33 cellular contexts compared by ENCODE assay signal in the genomic region with DNA sequence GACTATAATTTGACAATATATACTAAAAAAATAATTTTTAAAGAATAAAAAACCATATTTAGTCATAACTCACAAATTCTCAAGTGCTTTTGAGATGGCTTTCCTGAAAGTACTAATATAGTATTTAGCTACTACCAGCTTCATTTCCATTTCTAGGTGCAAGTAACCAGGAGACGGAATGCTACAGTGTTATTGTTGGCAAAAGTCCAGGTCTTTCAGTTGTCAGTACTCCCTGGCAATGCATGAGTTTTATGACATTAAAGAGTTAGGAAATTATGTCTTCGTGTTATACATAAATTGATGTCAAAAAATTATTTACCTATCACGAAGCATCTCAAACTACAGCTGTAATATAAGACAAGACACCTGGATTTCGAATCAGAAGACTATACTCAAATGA. TPM values are rescaled to one million over a fixed set of nuclear protein-coding genes. Genes with fewer than 3 reads are reported as not detected.
DNase-seq lines count a peak whose midpoint lies in the region; ATAC-seq and TF ChIP-seq lines count a peak whose summit lies in the region.
"Had no signal": no experiment of that assay in that cellular context is flagged by ENCODE, and none has a peak within 500 bp of the region (broad histone marks: within the 10 kb centered on the region; RNA-seq: fewer than 3 reads in every experiment).

No MANE protein-coding gene starts in this region.

- H3K27ac ChIP-seq in upper lobe of right lung, result no peak overlapping the region
- H3K27ac ChIP-seq: cardiac muscle cell, coronary artery, SJCRH30, skin epidermis, VCaP had no signal

- no peaks in the 10 kb centered on the region for H3K4me1 Mint-ChIP-seq in activated T-helper 1 cell treated with anti-CD3 and anti-CD28 coated beads, Interleukin-12 subunit alpha, Interleukin-12 subunit beta, Interleukin-2, Interleukin-4 antibody, amounts not matched to agents 30 ng/mL and 10 ng/mL and 1 ng/mL, durations not matched to agents 14 hours and 24 hours and 36 hours (ENCODE audit: low read depth)
- H3K4me1 Mint-ChIP-seq in activated naive CD4-positive, alpha-beta T cell treated with anti-CD3 and anti-CD28 coated beads for 36 hours (ENCODE audit: low read depth), result no peaks in the 10 kb centered on the region
- H3K4me1 Mint-ChIP-seq: activated CD4-positive, alpha-beta T cell treated with anti-CD3 and anti-CD28 coated beads for 36 hours; activated naive CD4-positive, alpha-beta T cell treated with anti-CD3 and anti-CD28 coated beads, Interleukin-2, amount 50 U/mL, for 24 hours; stimulated activated memory B cell treated with anti-CD40 and anti-IgM and Interleukin-4, amounts not matched to agents 10 μg/mL and 1 μg/mL and 100 μg/mL, for 72 hours had no signal

- ATAC-seq in upper lobe of right lung, result no peak
- ATAC-seq: activated CD4-positive, alpha-beta T cell treated with anti-CD3 and anti-CD28 coated beads for 36 hours; activated CD8-positive, alpha-beta T cell treated with anti-CD3 and anti-CD28 coated beads for 36 hours; effector memory CD8-positive, alpha-beta T cell; esophagus mucosa; left colon; Panc1; stimulated activated memory B cell treated with anti-CD40 and anti-IgM and Interleukin-4, amounts not matched to agents 10 μg/mL and 1 μg/mL and 100 μg/mL, for 72 hours had no signal

- CTCF ChIA-PET in activated naive CD4-positive, alpha-beta T cell treated with anti-CD3 and anti-CD28 coated beads for 36 hours (lab: Charles Lee), result no interaction called here

- H3K9me3 Mint-ChIP-seq in activated T-helper 1 cell treated with anti-CD3 and anti-CD28 coated beads, Interleukin-12 subunit alpha, Interleukin-12 subunit beta, Interleukin-2, Interleukin-4 antibody, amounts not matched to agents 30 ng/mL and 10 ng/mL and 1 ng/mL, durations not matched to agents 14 hours and 24 hours and 36 hours, result no peaks in the 10 kb centered on the region
- H3K9me3 Mint-ChIP-seq in activated naive CD4-positive, alpha-beta T cell treated with anti-CD3 and anti-CD28 coated beads for 36 hours, result peaks cover 5% of the 10 kb centered on the region
- H3K9me3 Mint-ChIP-seq: activated naive CD4-positive, alpha-beta T cell treated with anti-CD3 and anti-CD28 coated beads, Interleukin-2, amount 50 U/mL, for 24 hours had no signal

- H3K4me3 ChIP-seq in cardiac fibroblast (replicated peaks in 1 of 2; ENCODE audit: low read depth in 2 of 2, low read length in 2 of 2) (no peak overlapping the region), upper lobe of right lung (no peak overlapping the region)
- H3K4me3 ChIP-seq: cardiac muscle cell, coronary artery, SJCRH30, skin epidermis had no signal

- no peaks in the 10 kb centered on the region for H3K9me3 ChIP-seq in upper lobe of right lung
- H3K9me3 ChIP-seq: SJCRH30 had no signal

- H3K4me3 Mint-ChIP-seq in activated T-helper 1 cell treated with anti-CD3 and anti-CD28 coated beads, Interleukin-12 subunit alpha, Interleukin-12 subunit beta, Interleukin-2, Interleukin-4 antibody, amounts not matched to agents 30 ng/mL and 10 ng/mL and 1 ng/mL, durations not matched to agents 14 hours and 24 hours and 36 hours, result no peak overlapping the region
- no peak overlapping the region for H3K4me3 Mint-ChIP-seq in activated naive CD4-positive, alpha-beta T cell treated with anti-CD3 and anti-CD28 coated beads for 36 hours
- H3K4me3 Mint-ChIP-seq: activated CD4-positive, alpha-beta T cell treated with anti-CD3 and anti-CD28 coated beads for 36 hours; activated CD8-positive, alpha-beta T cell treated with anti-CD3 and anti-CD28 coated beads for 36 hours; activated naive CD4-positive, alpha-beta T cell treated with anti-CD3 and anti-CD28 coated beads, Interleukin-2, amount 50 U/mL, for 24 hours; effector memory CD8-positive, alpha-beta T cell; stimulated activated memory B cell treated with anti-CD40 and anti-IgM and Interleukin-4, amounts not matched to agents 10 μg/mL and 1 μg/mL and 100 μg/mL, for 72 hours; type B pancreatic cell had no signal

- intact Hi-C loops in activated T-helper 1 cell treated with anti-CD3 and anti-CD28 coated beads, Interleukin-12 subunit alpha, Interleukin-12 subunit beta, Interleukin-2, Interleukin-4 antibody, amounts not matched to agents 30 ng/mL and 10 ng/mL and 1 ng/mL, durations not matched to agents 14 hours and 24 hours and 36 hours (cut with micrococcal nuclease), result no loop called here
- intact Hi-C loops in activated naive CD4-positive, alpha-beta T cell treated with anti-CD3 and anti-CD28 coated beads for 36 hours (cut with micrococcal nuclease), result no loop called here
- intact Hi-C loops in upper lobe of right lung (cut with DNase I), result no loop called here

- H3K27me3 Mint-ChIP-seq in activated T-helper 1 cell treated with anti-CD3 and anti-CD28 coated beads, Interleukin-12 subunit alpha, Interleukin-12 subunit beta, Interleukin-2, Interleukin-4 antibody, amounts not matched to agents 30 ng/mL and 10 ng/mL and 1 ng/mL, durations not matched to agents 14 hours and 24 hours and 36 hours (ENCODE audit: insufficient read depth), result no peaks in the 10 kb centered on the region
- no peaks in the 10 kb centered on the region for H3K27me3 Mint-ChIP-seq in activated naive CD4-positive, alpha-beta T cell treated with anti-CD3 and anti-CD28 coated beads for 36 hours (ENCODE audit: low read depth)
- H3K27me3 Mint-ChIP-seq: activated CD4-positive, alpha-beta T cell treated with anti-CD3 and anti-CD28 coated beads for 36 hours; activated CD8-positive, alpha-beta T cell treated with anti-CD3 and anti-CD28 coated beads for 36 hours; activated naive CD4-positive, alpha-beta T cell treated with anti-CD3 and anti-CD28 coated beads, Interleukin-2, amount 50 U/mL, for 24 hours; effector memory CD8-positive, alpha-beta T cell; stimulated activated memory B cell treated with anti-CD40 and anti-IgM and Interleukin-4, amounts not matched to agents 10 μg/mL and 1 μg/mL and 100 μg/mL, for 72 hours; type B pancreatic cell had no signal

- H3K27ac Mint-ChIP-seq in activated T-helper 1 cell treated with anti-CD3 and anti-CD28 coated beads, Interleukin-12 subunit alpha, Interleukin-12 subunit beta, Interleukin-2, Interleukin-4 antibody, amounts not matched to agents 30 ng/mL and 10 ng/mL and 1 ng/mL, durations not matched to agents 14 hours and 24 hours and 36 hours, result no peak overlapping the region
- H3K27ac Mint-ChIP-seq in activated naive CD4-positive, alpha-beta T cell treated with anti-CD3 and anti-CD28 coated beads for 36 hours, result no peak overlapping the region
- H3K27ac Mint-ChIP-seq: activated CD4-positive, alpha-beta T cell treated with anti-CD3 and anti-CD28 coated beads for 36 hours; activated CD8-positive, alpha-beta T cell treated with anti-CD3 and anti-CD28 coated beads for 36 hours; activated naive CD4-positive, alpha-beta T cell treated with anti-CD3 and anti-CD28 coated beads, Interleukin-2, amount 50 U/mL, for 24 hours; effector memory CD8-positive, alpha-beta T cell; stimulated activated memory B cell treated with anti-CD40 and anti-IgM and Interleukin-4, amounts not matched to agents 10 μg/mL and 1 μg/mL and 100 μg/mL, for 72 hours; type B pancreatic cell had no signal

- H3K27me3 ChIP-seq in upper lobe of right lung, result no peaks in the 10 kb centered on the region
- H3K27me3 ChIP-seq: cardiac muscle cell, SJCRH30 had no signal

- no peaks in the 10 kb centered on the region for H3K36me3 Mint-ChIP-seq in activated T-helper 1 cell treated with anti-CD3 and anti-CD28 coated beads, Interleukin-12 subunit alpha, Interleukin-12 subunit beta, Interleukin-2, Interleukin-4 antibody, amounts not matched to agents 30 ng/mL and 10 ng/mL and 1 ng/mL, durations not matched to agents 14 hours and 24 hours and 36 hours (ENCODE audit: low read depth)
- H3K36me3 Mint-ChIP-seq in activated naive CD4-positive, alpha-beta T cell treated with anti-CD3 and anti-CD28 coated beads for 36 hours (ENCODE audit: low read depth), result no peaks in the 10 kb centered on the region
- H3K36me3 Mint-ChIP-seq: activated naive CD4-positive, alpha-beta T cell treated with anti-CD3 and anti-CD28 coated beads, Interleukin-2, amount 50 U/mL, for 24 hours; stimulated activated memory B cell treated with anti-CD40 and anti-IgM and Interleukin-4, amounts not matched to agents 10 μg/mL and 1 μg/mL and 100 μg/mL, for 72 hours; type B pancreatic cell had no signal

- H3K36me3 ChIP-seq in upper lobe of right lung, result no peaks in the 10 kb centered on the region
- H3K36me3 ChIP-seq: cardiac muscle cell, SJCRH30 had no signal

- no peak for TF ChIP-seq CTCF in cardiac fibroblast (IDR thresholded peaks at IDR 0.05; ENCODE audit: low read depth, low read length)
- TF ChIP-seq CTCF in upper lobe of right lung (IDR thresholded peaks at IDR 0.05), result no peak

- no peaks in the 10 kb centered on the region for H3K4me1 ChIP-seq in upper lobe of right lung
- H3K4me1 ChIP-seq: SJCRH30 had no signal

- DNase-seq in COR-L47 (lab: John Stamatoyannopoulos, UW) (peak; percentile 1), LHCN-M2 (ENCODE audit: low read depth) (peak; percentile 16), cardiac fibroblast (ENCODE audit: low read depth in 2 of 2) (peak; percentile 11 to 25), iris pigment epithelial cell (ENCODE audit: low read depth) (peak; percentile 19), upper lobe of right lung (no peak), SW 1271 (lab: John Stamatoyannopoulos, UW) (no peak)
- no peak for DNase-seq in activated T-helper 1 cell treated with anti-CD3 and anti-CD28 coated beads, Interleukin-12 subunit alpha, Interleukin-12 subunit beta, Interleukin-2, Interleukin-4 antibody, amounts not matched to agents 30 ng/mL and 10 ng/mL and 1 ng/mL, durations not matched to agents 14 hours and 24 hours and 36 hours (ENCODE audit: low spot score)
- no peak for DNase-seq in activated naive CD4-positive, alpha-beta T cell treated with anti-CD3 and anti-CD28 coated beads for 36 hours
- DNase-seq: activated CD4-positive, alpha-beta T cell treated with anti-CD3 and anti-CD28 coated beads for 36 hours; activated CD8-positive, alpha-beta memory T cell treated with anti-CD3 and anti-CD28 coated beads, Interleukin-2, amount 50 U/mL, for 48 hours; activated CD8-positive, alpha-beta T cell treated with anti-CD3 and anti-CD28 coated beads for 36 hours; C1 segment of cervical spinal cord; DMS79 treated with DMSO at 0.1 percent for 48 hours; effector memory CD8-positive, alpha-beta T cell; GDM1; IMR-90; left colon; mesenchymal stem cell; NCI-H1048; NCI-H1694 treated with DMSO at 0.1 percent for 48 hours; NCI-H774; substantia nigra; T-helper 9 cell had no signal

RNA-seq across cellular contexts. Expression of a gene that starts 45.0 kb away (rescaled TPM):
- total RNA-seq in LHCN-M2 (2014; rRNA removed) (44.5 and 54.7 TPM in 2 replicates), upper lobe of right lung (33.6 TPM)
- 16.2 TPM for polyA plus RNA-seq in LHCN-M2 (2012)
- not detected in 2 replicates for total RNA-seq in activated T-helper 1 cell treated with anti-CD3 and anti-CD28 coated beads, Interleukin-12 subunit alpha, Interleukin-12 subunit beta, Interleukin-2, Interleukin-4 antibody, amounts not matched to agents 30 ng/mL and 10 ng/mL and 1 ng/mL, durations not matched to agents 14 hours and 24 hours and 36 hours
- not detected for total RNA-seq in activated naive CD4-positive, alpha-beta T cell treated with anti-CD3 and anti-CD28 coated beads for 36 hours
- total RNA-seq: activated CD4-positive, alpha-beta T cell treated with anti-CD3 and anti-CD28 coated beads for 36 hours; activated CD8-positive, alpha-beta T cell treated with anti-CD3 and anti-CD28 coated beads for 36 hours had no signal

Comparison
In these comparisons a context has a peak if more than half of its experiments do, and no peak if none do; other contexts are left out.
1. DNase-seq: peak in COR-L47 (single experiment), LHCN-M2 (single experiment), cardiac fibroblast (2 of 2) and iris pigment epithelial cell (single experiment); none in activated T-helper 1 cell treated with anti-CD3 and anti-CD28 coated beads, Interleukin-12 subunit alpha, Interleukin-12 subunit beta, Interleukin-2, Interleukin-4 antibody, amounts not matched to agents 30 ng/mL and 10 ng/mL and 1 ng/mL, durations not matched to agents 14 hours and 24 hours and 36 hours (single experiment), activated naive CD4-positive, alpha-beta T cell treated with anti-CD3 and anti-CD28 coated beads for 36 hours (single experiment), upper lobe of right lung (single experiment) and SW 1271 (0 of 2).
2. RNA of a gene that starts 45.0 kb away (total RNA-seq): 44.5 to 54.7 TPM in LHCN-M2 and 33.6 TPM in upper lobe of right lung (single experiment); not detected in activated T-helper 1 cell treated with anti-CD3 and anti-CD28 coated beads, Interleukin-12 subunit alpha, Interleukin-12 subunit beta, Interleukin-2, Interleukin-4 antibody, amounts not matched to agents 30 ng/mL and 10 ng/mL and 1 ng/mL, durations not matched to agents 14 hours and 24 hours and 36 hours and not detected in activated naive CD4-positive, alpha-beta T cell treated with anti-CD3 and anti-CD28 coated beads for 36 hours; every median in the first group is over 10 times any median in the second.